Comparison of ENCODE assay signal across 8 cellular contexts in the genomic region with DNA sequence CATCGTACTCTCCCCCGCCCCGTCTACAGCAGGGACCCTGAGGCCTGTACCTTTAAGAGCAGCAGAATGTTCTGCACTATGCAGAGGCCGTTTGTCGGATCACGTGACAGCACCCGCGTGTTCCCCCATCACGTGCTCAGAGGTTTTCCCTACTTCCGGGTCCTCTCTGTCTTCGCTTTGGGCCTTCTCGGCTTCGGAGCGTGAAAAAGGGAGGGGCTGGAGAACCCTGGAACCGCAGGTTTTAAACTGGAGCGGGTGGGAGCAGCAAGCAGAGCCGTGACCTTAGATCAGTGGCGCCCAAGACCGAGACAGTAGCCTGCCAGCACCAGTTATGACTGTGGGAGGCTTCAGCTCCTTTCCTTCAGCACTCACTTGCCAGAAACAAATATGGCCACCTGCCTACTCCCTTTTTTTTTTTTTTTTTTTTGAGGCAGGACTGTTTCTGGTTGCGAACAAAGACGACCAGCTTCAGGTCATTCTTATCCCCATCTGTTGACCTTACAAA. TPM values are rescaled to one million over a fixed set of nuclear protein-coding genes. Genes with fewer than 3 reads are reported as not detected.
DNase-seq lines count a peak whose midpoint lies in the region; ATAC-seq and TF ChIP-seq lines count a peak whose summit lies in the region.

Gene CLN3, minus strand, starts transcription at position 105 of the 505 bp plus-strand sequence. CDS start 315 bp downstream, outside the sequence.

- peaks cover 12% of the 10 kb centered on the region for H3K36me3 ChIP-seq in adipocyte (ENCODE audit: control insufficient read depth, insufficient read depth, low read length, severe bottlenecking)
- H3K36me3 ChIP-seq in parathyroid adenoma (ENCODE audit: control insufficient read depth, insufficient read depth, low read length), result no peaks in the 10 kb centered on the region
- peaks cover 7 to 30% (median 10%) of the 10 kb centered on the region in 3 donors for H3K36me3 ChIP-seq in tibial artery

- H3K9ac ChIP-seq in adipocyte (ENCODE audit: low read length) (peak within 1 kb of the TSS; percentile 97), parathyroid adenoma (peak within 1 kb of the TSS; percentile 90)

- peak; percentile 74 for ATAC-seq in HG02763 (IDR thresholded peaks at IDR 0.05; ENCODE audit: unreplicated experiment)

- H3K4me1 ChIP-seq in adipocyte (ENCODE audit: control insufficient read depth, insufficient read depth, low read length) (no peaks in the 10 kb centered on the region), parathyroid adenoma (no peaks in the 10 kb centered on the region), tibial artery (peaks cover 0 to 16% (median 8%) of the 10 kb centered on the region in 4 donors)

- H3K27ac ChIP-seq in parathyroid adenoma (peak within 1 kb of the TSS; percentile 99), tibial artery (peak within 1 kb of the TSS; percentile 78 to 80)

- intact Hi-C loops in cardiac septum (cut with DNase I), result loop anchor here (2.0 to 10.0 kb wide), 4 partner anchors 45 to 453 kb away; partner anchors contain the start of gene NUPR1
- intact Hi-C loops in tibial artery (cut with DNase I; ENCODE audit: low total_unique reads), result loop anchor here (2.0 to 10.0 kb wide), 2 partner anchors 47 to 277 kb away; partner anchors contain the start of genes NUPR1 and XPO6

- DNase-seq in GM12865 (ENCODE audit: low read depth), result peak; percentile 97
- peak; percentile 60 for DNase-seq in NCI-H1436 treated with DMSO at 0.1 percent for 48 hours (lab: John Stamatoyannopoulos, UW)
- DNase-seq in T follicular helper cell (ENCODE audit: low read depth), result peak; percentile 80
- DNase-seq in adipocyte (ENCODE audit: low read depth), result peak; percentile 96
- DNase-seq in cardiac septum (ENCODE audit: low spot score), result peak; percentile 96
- peak; percentile 94 to 97 for DNase-seq in tibial artery

- H3K4me2 ChIP-seq in parathyroid adenoma (ENCODE audit: low read length), result peak within 1 kb of the TSS; percentile 94

- no peaks in the 10 kb centered on the region for H3K79me2 ChIP-seq in parathyroid adenoma

- H3K27me3 ChIP-seq in adipocyte (replicated peaks; ENCODE audit: control insufficient read depth, insufficient read depth, low read length) (peaks cover under 1% of the 10 kb centered on the region), parathyroid adenoma (ENCODE audit: control insufficient read depth, insufficient read depth, low read length) (no peaks in the 10 kb centered on the region), tibial artery (peaks cover 0 to 2% of the 10 kb centered on the region in 2 donors)

- H3K9me3 ChIP-seq in adipocyte (ENCODE audit: control insufficient read depth, low read length) (no peaks in the 10 kb centered on the region), parathyroid adenoma (ENCODE audit: control insufficient read depth, low read length) (no peaks in the 10 kb centered on the region), tibial artery (no peaks in the 10 kb centered on the region)

- H3K4me3 ChIP-seq in GM12865 (ENCODE audit: low read depth, low read length) (peak within 1 kb of the TSS; percentile 99), adipocyte (ENCODE audit: low read length) (peak within 1 kb of the TSS; percentile 97), parathyroid adenoma (ENCODE audit: low read depth, low read length) (peak within 1 kb of the TSS; percentile 96), tibial artery (peak within 1 kb of the TSS; percentile 72 to 83)

- peak within 1 kb of the TSS; percentile 97 for H2AFZ ChIP-seq in parathyroid adenoma

- TF ChIP-seq CTCF in GM12865 (IDR thresholded peaks at IDR 0.05; ENCODE audit: insufficient read depth, low read depth, low read length, missing control alignments) (no peak), parathyroid adenoma (IDR thresholded peaks at IDR 0.05) (no peak), tibial artery (IDR thresholded peaks at IDR 0.05) (no peak)

RNA-seq across cellular contexts. Expression of gene CLN3, which starts in this region (rescaled TPM):
- 9.1 TPM for total RNA-seq in cardiac septum

Comparison
In these comparisons a context has a peak if more than half of its experiments do, and no peak if none do; other contexts are left out.
1. Peak in every context shown above with its lines: DNase-seq, ATAC-seq, H3K4me3 ChIP-seq and H3K27ac ChIP-seq.